Comparison of ENCODE assay signal across 8 cellular contexts in the genomic region with DNA sequence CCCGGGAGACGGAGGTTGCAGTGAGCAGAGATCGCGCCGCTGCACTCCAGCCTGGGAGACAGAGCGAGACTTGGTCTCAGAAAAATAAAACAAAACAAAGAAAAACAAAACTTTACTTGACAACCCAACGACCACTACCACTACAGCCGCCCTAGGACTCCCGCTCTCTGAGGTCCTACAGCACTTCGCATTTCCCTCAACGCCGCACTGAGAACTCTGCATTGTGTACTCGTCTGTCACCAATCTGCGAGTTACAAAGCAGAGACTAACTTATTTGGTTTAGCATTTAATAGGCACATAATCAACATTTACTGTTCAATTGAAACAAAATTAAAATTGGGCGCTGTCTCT. TPM values are rescaled to one million over a fixed set of nuclear protein-coding genes. Genes with fewer than 3 reads are reported as not detected.
DNase-seq lines count a peak whose midpoint lies in the region; ATAC-seq and TF ChIP-seq lines count a peak whose summit lies in the region.

No MANE protein-coding gene starts in this region.

- peak overlapping the region; percentile 98 for H3K9ac ChIP-seq in ES-I3 (ENCODE audit: low read depth, low read length)
- peak overlapping the region; percentile 99 for H3K9ac ChIP-seq in iPS-20b (ENCODE audit: low read depth, low read length)

- H3K9me3 Mint-ChIP-seq in stimulated activated effector memory CD8-positive, alpha-beta T cell treated with anti-CD3 and anti-CD28 coated beads, Interleukin-12 subunit alpha, Interleukin-12 subunit beta, amount 100 ng/mL, for 72 hours: no peaks in the 10 kb centered on the region

- peak overlapping the region; percentile 93 for H3K27ac ChIP-seq in KOPT-K1 (ENCODE audit: low read depth, low read length, poor library complexity, severe bottlenecking)
- H3K27ac ChIP-seq in ascending aorta: peak overlapping the region; percentile 94 to 96
- peak overlapping the region; percentile 90 for H3K27ac ChIP-seq in iPS-20b (ENCODE audit: low read length)

- H3K36me3 ChIP-seq in ES-I3 (ENCODE audit: insufficient read depth, low read length) (peaks cover 3% of the 10 kb centered on the region; the same call in 1 of the 2 replicates), KOPT-K1 (ENCODE audit: insufficient read depth, low read length) (peaks cover 32% of the 10 kb centered on the region), ascending aorta (peaks cover 10 to 12% of the 10 kb centered on the region in 2 donors), iPS-20b (ENCODE audit: insufficient read depth, low read depth, low read length) (peaks cover 35% of the 10 kb centered on the region)

- no peaks in the 10 kb centered on the region for H3K9me3 ChIP-seq in ES-I3 (ENCODE audit: control insufficient read depth, insufficient read depth, low read length)
- H3K9me3 ChIP-seq in KOPT-K1 (ENCODE audit: insufficient read depth, low read length, poor library complexity, severe bottlenecking): no peaks in the 10 kb centered on the region
- no peaks in the 10 kb centered on the region for H3K9me3 ChIP-seq in ascending aorta
- H3K9me3 ChIP-seq in iPS-20b (ENCODE audit: insufficient read depth, low read depth, low read length): no peaks in the 10 kb centered on the region

- TF ChIP-seq CTCF in ascending aorta (IDR thresholded peaks at IDR 0.05): no peak

- peaks cover 48% of the 10 kb centered on the region for H3K36me3 Mint-ChIP-seq in stimulated activated effector memory CD8-positive, alpha-beta T cell treated with anti-CD3 and anti-CD28 coated beads, Interleukin-12 subunit alpha, Interleukin-12 subunit beta, amount 100 ng/mL, for 72 hours

- DNase-seq in ascending aorta (ENCODE audit: low spot score in 2 of 2) (no peak), KG1 (lab: John Stamatoyannopoulos, UW) (no peak), NCI-H2081 (lab: John Stamatoyannopoulos, UW) (no peak)
- DNase-seq in stimulated activated effector memory CD8-positive, alpha-beta T cell treated with anti-CD3 and anti-CD28 coated beads, Interleukin-12 subunit alpha, Interleukin-12 subunit beta, amount 100 ng/mL, for 72 hours (ENCODE audit: low spot score in 2 of 2): no peak

- H3K4me1 Mint-ChIP-seq in stimulated activated effector memory CD8-positive, alpha-beta T cell treated with anti-CD3 and anti-CD28 coated beads, Interleukin-12 subunit alpha, Interleukin-12 subunit beta, amount 100 ng/mL, for 72 hours: peaks cover 14% of the 10 kb centered on the region

- peak overlapping the region; percentile 66 to 73 for H3K4me3 ChIP-seq in ascending aorta
- peak overlapping the region; percentile 98 for H3K4me3 ChIP-seq in iPS-20b (ENCODE audit: low read length)

- H3K4me1 ChIP-seq in ES-I3 (ENCODE audit: insufficient read depth, low read length) (peaks cover 4% of the 10 kb centered on the region; the same call in 1 of the 2 replicates), ascending aorta (peaks cover 10 to 19% of the 10 kb centered on the region in 2 donors), iPS-20b (ENCODE audit: insufficient read depth, low read length) (no peaks in the 10 kb centered on the region)

- intact Hi-C loops in ascending aorta (cut with DNase I): no loop called here

- peak overlapping the region; percentile 97 for H3K4me3 Mint-ChIP-seq in stimulated activated effector memory CD8-positive, alpha-beta T cell treated with anti-CD3 and anti-CD28 coated beads, Interleukin-12 subunit alpha, Interleukin-12 subunit beta, amount 100 ng/mL, for 72 hours

- ATAC-seq in stimulated activated effector memory CD8-positive, alpha-beta T cell treated with anti-CD3 and anti-CD28 coated beads, Interleukin-12 subunit alpha, Interleukin-12 subunit beta, amount 100 ng/mL, for 72 hours: no peak
- ATAC-seq in HG02610 (IDR thresholded peaks at IDR 0.05; ENCODE audit: unreplicated experiment): no peak

- peak overlapping the region; percentile 100 for H3K27ac Mint-ChIP-seq in stimulated activated effector memory CD8-positive, alpha-beta T cell treated with anti-CD3 and anti-CD28 coated beads, Interleukin-12 subunit alpha, Interleukin-12 subunit beta, amount 100 ng/mL, for 72 hours

- H3K27me3 ChIP-seq in ascending aorta: no peaks in the 10 kb centered on the region
- H3K27me3 ChIP-seq in iPS-20b (ENCODE audit: insufficient read depth, low read length): no peaks in the 10 kb centered on the region

RNA-seq across cellular contexts. Expression of gene ZNF207, which starts 0.5 kb away (rescaled TPM):
- total RNA-seq in ascending aorta: 94.2 TPM

RNA-seq across cellular contexts. Expression of gene C17orf75, which starts 7.5 kb away (rescaled TPM):
- 15.5 TPM for total RNA-seq in ascending aorta
